26 cellular contexts compared by ENCODE assay signal in genomic region chr1:220755316-220755715, GRCh38. TPM values are rescaled to one million over a fixed set of nuclear protein-coding genes. Genes with fewer than 3 reads are reported as not detected.
DNase-seq lines count a peak whose midpoint lies in the region; ATAC-seq and TF ChIP-seq lines count a peak whose summit lies in the region.
"Had no signal": no experiment of that assay in that cellular context is flagged by ENCODE, and none has a peak within 500 bp of the region (broad histone marks: within the 10 kb centered on the region; RNA-seq: fewer than 3 reads in every experiment).

No MANE protein-coding gene starts in this region.

- TF ChIP-seq POLR2A in NB4 (IDR thresholded peaks at IDR 0.05; ENCODE audit: extremely low read depth, insufficient read length), result no peak

- H3K27ac ChIP-seq in HL-60 (replicated peaks) (peak overlapping the region; percentile 41; the same call in 1 of the 2 replicates), endodermal cell (ENCODE audit: low read depth, low read length) (no peak overlapping the region)
- H3K27ac ChIP-seq: Peyer's patch, SJCRH30 had no signal

- H3K27me3 ChIP-seq in HL-60 (ENCODE audit: insufficient read depth, poor library complexity, severe bottlenecking) (no peaks in the 10 kb centered on the region), endodermal cell (ENCODE audit: control insufficient read depth, insufficient read depth, low read length, poor library complexity, severe bottlenecking) (no peaks in the 10 kb centered on the region)
- H3K27me3 ChIP-seq: Peyer's patch, SJCRH30 had no signal

- 97 to 100% methylated on average over 2 to 6 of the region's 6 CpGs for WGBS in endodermal cell (ENCODE audit: insufficient coverage in 1 of 2, insufficient read length in 1 of 2), 2 experiments

- H3K4me3 Mint-ChIP-seq in endodermal cell, result no peak overlapping the region
- H3K4me3 Mint-ChIP-seq: CD4-positive, alpha-beta memory T cell; GM23338; T-helper 17 cell had no signal

- H3K9ac ChIP-seq in endodermal cell (ENCODE audit: extremely low read depth, low read length, poor library complexity, severe bottlenecking), result no peak overlapping the region

- no peaks in the 10 kb centered on the region for H3K9me3 Mint-ChIP-seq in endodermal cell
- H3K9me3 Mint-ChIP-seq: CD4-positive, alpha-beta memory T cell; GM23338 had no signal

- H3K4me1 Mint-ChIP-seq in endodermal cell, result peaks cover 11% of the 10 kb centered on the region

- H3K27ac Mint-ChIP-seq in endodermal cell, result no peak overlapping the region
- H3K27ac Mint-ChIP-seq: CD4-positive, alpha-beta memory T cell; GM23338; T-helper 17 cell had no signal

- no peaks in the 10 kb centered on the region for H3K36me3 ChIP-seq in endodermal cell (ENCODE audit: control insufficient read depth, insufficient read depth, low read length)
- H3K36me3 ChIP-seq: BE2C, HAP-1 had no signal

- TF ChIP-seq CTCF in HL-60 (IDR thresholded peaks at IDR 0.05; ENCODE audit: insufficient read depth, low read length) (no peak), NB4 (IDR thresholded peaks at IDR 0.05; ENCODE audit: low read depth, low read length) (no peak), endodermal cell (conservative IDR thresholded peaks at IDR 0.05) (no peak)

- no peak overlapping the region for H3K4me3 ChIP-seq in HL-60 (replicated peaks; ENCODE audit: insufficient read depth, low read length)
- no peak overlapping the region for H3K4me3 ChIP-seq in NB4 (ENCODE audit: low read depth, low read length)
- H3K4me3 ChIP-seq in endodermal cell (ENCODE audit: low read length), result no peak overlapping the region
- H3K4me3 ChIP-seq: GM23338, HAP-1, Peyer's patch, SJCRH30 had no signal

- peaks cover 2% of the 10 kb centered on the region for H3K27me3 Mint-ChIP-seq in endodermal cell (ENCODE audit: insufficient read depth)

- no peak for ATAC-seq in HG03571 (IDR thresholded peaks at IDR 0.05; ENCODE audit: unreplicated experiment)
- ATAC-seq in HG03342 (IDR thresholded peaks at IDR 0.05; ENCODE audit: unreplicated experiment), result no peak
- ATAC-seq: GM23338, T-helper 17 cell had no signal

- peaks cover 29% of the 10 kb centered on the region for H3K36me3 Mint-ChIP-seq in endodermal cell (ENCODE audit: low read depth)
- H3K36me3 Mint-ChIP-seq: CD4-positive, alpha-beta memory T cell had no signal

- H3K4me1 ChIP-seq in endodermal cell (ENCODE audit: control insufficient read depth, insufficient read depth, low read length), result peaks cover 3% of the 10 kb centered on the region
- H3K4me1 ChIP-seq: BE2C, Caco-2, SJCRH30 had no signal

- H3K9me3 ChIP-seq in endodermal cell (ENCODE audit: control insufficient read depth, low read length), result no peaks in the 10 kb centered on the region
- H3K9me3 ChIP-seq: BE2C, Caco-2, HAP-1, Peyer's patch, SJCRH30 had no signal

- DNase-seq in HL-60 (ENCODE audit: low read depth in 1 of 2, low spot score in 1 of 2), result peak in 1 of 2 experiments; percentile 81
- DNase-seq in NB4 (ENCODE audit: low read depth), result peak; percentile 84
- peak; percentile 27 for DNase-seq in endodermal cell
- DNase-seq in NCI-H345 treated with DMSO at 0.1 percent for 48 hours (lab: John Stamatoyannopoulos, UW; ENCODE audit: unreplicated experiment), result no peak
- no peak for DNase-seq in RKO (ENCODE audit: low spot score)
- DNase-seq: BE2C; Caco-2; CD4-positive, alpha-beta memory T cell; DMS 273 treated with DMSO at 0.1 percent for 48 hours; DMS79 treated with DMSO at 0.1 percent for 48 hours; KG1; NCI-H1092; NCI-H1436; NCI-H1930; NCI-H226; NCI-H524; NCI-H774; NK-92 treated with Interleukin-12 subunit alpha and Interleukin-12 subunit beta, amount 100 ng/mL, for 24 hours; Peyer's patch; SJCRH30; T-helper 17 cell had no signal

RNA-seq across cellular contexts. Expression of gene MTARC2, which starts 7.2 kb away (rescaled TPM):
- 10 to 100 TPM; 12.3 to 14.5 TPM for total RNA-seq in endodermal cell
- polyA plus RNA-seq in endodermal cell (2013, experiment 1 of 2), result 3.0 TPM
- polyA plus RNA-seq in endodermal cell (2013, experiment 2 of 2), result 3.4 TPM
- total RNA-seq: A673; CD4-positive, alpha-beta memory T cell had no signal

RNA-seq across cellular contexts. Expression of gene MTARC1, which starts 31.4 kb away (rescaled TPM):
- total RNA-seq in endodermal cell, result 10 to 100 TPM; 53.1 to 75.4 TPM
- polyA plus RNA-seq in endodermal cell (2013, experiment 1 of 2), result 18.3 TPM
- polyA plus RNA-seq in endodermal cell (2013, experiment 2 of 2), result 16.6 TPM
- total RNA-seq: CD4-positive, alpha-beta memory T cell had no signal
- polyA plus RNA-seq: CD4-positive, alpha-beta memory T cell had no signal

Comparison
In these comparisons a context has a peak if more than half of its experiments do, and no peak if none do; other contexts are left out.
1. DNase-seq: peak in NB4 (single experiment) and endodermal cell (single experiment); none in NCI-H345 treated with DMSO at 0.1 percent for 48 hours (single experiment) and RKO (single experiment).